In genomic region chr9:92728831-92729734, GRCh38 we compare ENCODE assay signal across 9 cellular contexts. TPM values are rescaled to one million over a fixed set of nuclear protein-coding genes. Genes with fewer than 3 reads are reported as not detected.
DNase-seq lines count a peak whose midpoint lies in the region; ATAC-seq, FAIRE-seq and TF ChIP-seq lines count a peak whose summit lies in the region.
"Had no signal": no experiment of that assay in that cellular context is flagged by ENCODE, and none has a peak within 500 bp of the region (broad histone marks: within the 10 kb centered on the region; RNA-seq: fewer than 3 reads in every experiment).

No MANE protein-coding gene starts in this region.

- TF ChIP-seq CTCF in VCaP (conservative IDR thresholded peaks at IDR 0.05), result peak; percentile 48
- TF ChIP-seq CTCF in kidney (IDR thresholded peaks at IDR 0.05; ENCODE audit: borderline replicate concordance, extremely low read depth, insufficient read depth), result peak; percentile 20

- no peaks in the 10 kb centered on the region for H3K4me1 ChIP-seq in CD4-positive, CD25-positive, alpha-beta regulatory T cell (ENCODE audit: control insufficient read depth, insufficient read depth, low read length, poor library complexity, severe bottlenecking)
- peaks cover 0 to 12% of the 10 kb centered on the region in 2 donors for H3K4me1 ChIP-seq in kidney (ENCODE audit: control insufficient read depth in 1 of 2, insufficient read depth in 1 of 2, low read depth in 1 of 2, low read length in 2 of 2)
- H3K4me1 ChIP-seq: HAP-1 had no signal

- no peak overlapping the region for H3K27ac ChIP-seq in CD4-positive, CD25-positive, alpha-beta regulatory T cell (ENCODE audit: insufficient read depth, low read length, poor library complexity, severe bottlenecking)
- H3K27ac ChIP-seq in VCaP (no peak overlapping the region), kidney (ENCODE audit: low read depth in 2 of 2, low read length in 2 of 2) (no peak overlapping the region)

- H3K4me3 ChIP-seq in CD4-positive, CD25-positive, alpha-beta regulatory T cell (ENCODE audit: low read depth, low read length), result no peak overlapping the region
- no peak overlapping the region for H3K4me3 ChIP-seq in kidney (ENCODE audit: low read length in 2 of 2)
- H3K4me3 ChIP-seq: HAP-1 had no signal

- H3K9me3 ChIP-seq in CD4-positive, CD25-positive, alpha-beta regulatory T cell (ENCODE audit: control insufficient read depth in 2 of 2, low read length in 2 of 2), result no peaks in the 10 kb centered on the region
- no peaks in the 10 kb centered on the region for H3K9me3 ChIP-seq in kidney (ENCODE audit: control insufficient read depth in 1 of 2, low read length in 2 of 2)
- H3K9me3 ChIP-seq: HAP-1 had no signal

- H3K9me3 Mint-ChIP-seq in CD4-positive, CD25-positive, alpha-beta regulatory T cell, result no peaks in the 10 kb centered on the region

- no peak for FAIRE-seq in kidney (lab: Jason Lieb, UNC)

- H3K27me3 ChIP-seq in CD4-positive, CD25-positive, alpha-beta regulatory T cell (ENCODE audit: control insufficient read depth, insufficient read depth, low read length), result no peaks in the 10 kb centered on the region

- intact Hi-C loops in kidney (cut with DNase I), result no loop called here

- H3K4me3 Mint-ChIP-seq in CD4-positive, CD25-positive, alpha-beta regulatory T cell, result no peak overlapping the region

- DNase-seq in CD4-positive, CD25-positive, alpha-beta regulatory T cell, result peak in 1 of 3 donors; percentile 14
- peak; percentile 62 for DNase-seq in kidney
- no peak for DNase-seq in OCI-M1 (lab: John Stamatoyannopoulos, UW)
- no peak for DNase-seq in activated CD4-positive, CD25-positive, alpha-beta regulatory T cell (lab: John Stamatoyannopoulos, UW)

- H3K4me1 Mint-ChIP-seq in CD4-positive, CD25-positive, alpha-beta regulatory T cell, result peaks cover 13 to 34% (median 15%) of the 10 kb centered on the region in 4 donors

- peak overlapping the region in 2 of 3 donors; percentile 73 to 77 for H3K27ac Mint-ChIP-seq in CD4-positive, CD25-positive, alpha-beta regulatory T cell

- H3K36me3 Mint-ChIP-seq in CD4-positive, CD25-positive, alpha-beta regulatory T cell, result peaks cover 11% of the 10 kb centered on the region

- H3K27me3 Mint-ChIP-seq in CD4-positive, CD25-positive, alpha-beta regulatory T cell, result no peaks in the 10 kb centered on the region

- no peak overlapping the region for H3K9ac ChIP-seq in kidney (ENCODE audit: low read length in 2 of 2)

- peak; percentile 37 to 49 for ATAC-seq in CD4-positive, CD25-positive, alpha-beta regulatory T cell (ENCODE audit: low read depth in 2 of 2)
- ATAC-seq in GM19324 (IDR thresholded peaks at IDR 0.05; ENCODE audit: low FRiP score, unreplicated experiment) (peak; percentile 71), HG03196 (IDR thresholded peaks at IDR 0.05; ENCODE audit: unreplicated experiment) (peak; percentile 61), GM18517 (IDR thresholded peaks at IDR 0.05; ENCODE audit: unreplicated experiment) (no peak)

- H3K36me3 ChIP-seq in CD4-positive, CD25-positive, alpha-beta regulatory T cell (ENCODE audit: control insufficient read depth, insufficient read depth, low read length), result peaks cover 36% of the 10 kb centered on the region
- H3K36me3 ChIP-seq in kidney (ENCODE audit: control insufficient read depth in 1 of 2, insufficient read depth in 2 of 2, low read length in 2 of 2), result peaks cover 8 to 22% of the 10 kb centered on the region in 2 donors

RNA-seq across cellular contexts. Expression of gene BICD2, which starts 35.5 kb away (rescaled TPM):
- total RNA-seq in CD4-positive, CD25-positive, alpha-beta regulatory T cell, result 29.3 TPM
- polyA plus RNA-seq in CD4-positive, CD25-positive, alpha-beta regulatory T cell, result 1 to 10 TPM; 5.6 to 9.8 (median 7.6) TPM
- 25.2 TPM for total RNA-seq in kidney
- 10.0 TPM for polyA plus RNA-seq in kidney (ENCODE audit: insufficient read depth, low read depth, low replicate concordance)

RNA-seq across cellular contexts. Expression of gene IPPK, which starts 59.2 kb away (rescaled TPM):
- 9.2 TPM for total RNA-seq in CD4-positive, CD25-positive, alpha-beta regulatory T cell
- polyA plus RNA-seq in CD4-positive, CD25-positive, alpha-beta regulatory T cell, result 1 to 10 TPM; 3.8 to 5.9 (median 5.4) TPM
- 7.3 TPM for total RNA-seq in kidney
- polyA plus RNA-seq in kidney (ENCODE audit: insufficient read depth, low read depth, low replicate concordance), result 10.2 TPM
